8 cellular contexts compared by ENCODE assay signal in the genomic region with DNA sequence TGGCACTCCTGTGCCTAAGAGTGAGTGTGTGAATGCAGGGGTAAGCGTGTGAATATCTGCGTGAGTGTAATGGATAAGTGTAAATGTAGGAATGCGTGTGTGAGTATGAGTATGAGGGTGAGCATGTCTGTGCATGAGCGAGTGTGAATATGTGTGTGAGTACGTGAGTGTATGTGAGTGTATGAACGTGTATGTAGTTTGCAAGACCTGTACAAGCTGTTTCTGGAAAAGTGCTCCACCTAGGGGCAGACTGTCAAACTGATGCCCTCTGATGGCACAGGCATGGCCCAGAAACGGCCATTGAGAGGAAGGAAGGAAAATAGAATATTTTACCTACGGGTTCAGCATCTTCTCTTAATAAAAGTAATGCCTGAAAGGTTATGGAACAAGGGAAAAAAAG. TPM values are rescaled to one million over a fixed set of nuclear protein-coding genes. Genes with fewer than 3 reads are reported as not detected.
DNase-seq lines count a peak whose midpoint lies in the region; ATAC-seq, FAIRE-seq and TF ChIP-seq lines count a peak whose summit lies in the region.

No MANE protein-coding gene starts in this region.

- H2BK5ac ChIP-seq in H1 (ENCODE audit: low read depth, low read length): no peak overlapping the region

- H3K9me3 ChIP-seq in BE2C: peaks cover 1% of the 10 kb centered on the region
- H3K9me3 ChIP-seq in H1 (ENCODE audit: insufficient read depth in 2 of 2, low read depth in 1 of 2, low read length in 1 of 2): peaks cover under 1 to 3% of the 10 kb centered on the region in 2 experiments; a peak in 2 of 4 replicates

- H3K23ac ChIP-seq in H1 (ENCODE audit: insufficient read length): no peak overlapping the region

- no peak overlapping the region for H3K56ac ChIP-seq in H1 (replicated peaks; ENCODE audit: insufficient read length, low read depth, low read length)

- H3K4me2 ChIP-seq in H1 (ENCODE audit: insufficient read depth in 1 of 2, low read depth in 2 of 2, low read length in 2 of 2): no peak overlapping the region

- no peaks in the 10 kb centered on the region for H3K9me3 Mint-ChIP-seq in activated CD4-positive, alpha-beta memory T cell treated with anti-CD3 and anti-CD28 coated beads, Interleukin-2, amount 10 ng/mL, durations not matched to agents 7 days and 5 days
- H3K9me3 Mint-ChIP-seq in stimulated activated memory B cell treated with anti-CD40 and anti-IgM and Interleukin-4, amounts not matched to agents 10 μg/mL and 1 μg/mL and 100 μg/mL, for 72 hours: peaks cover under 1% of the 10 kb centered on the region

- no peaks in the 10 kb centered on the region for H3K27me3 ChIP-seq in BE2C
- H3K27me3 ChIP-seq in H1 (replicated peaks in 1 of 4; ENCODE audit: control insufficient read depth in 3 of 4, extremely low read depth in 1 of 4, insufficient read depth in 3 of 4, low read length in 3 of 4): no peaks in the 10 kb centered on the region

- H3K4me3 ChIP-seq in BE2C (ENCODE audit: low read depth, low read length): no peak overlapping the region
- no peak overlapping the region for H3K4me3 ChIP-seq in H1 (ENCODE audit: extremely low read depth in 1 of 4, insufficient read depth in 2 of 4, low read depth in 3 of 4, low read length in 4 of 4)

- no peak overlapping the region for H3K4me3 Mint-ChIP-seq in activated CD4-positive, alpha-beta memory T cell treated with anti-CD3 and anti-CD28 coated beads, Interleukin-2, amount 10 ng/mL, durations not matched to agents 7 days and 5 days
- H3K4me3 Mint-ChIP-seq in stimulated activated memory B cell treated with anti-CD40 and anti-IgM and Interleukin-4, amounts not matched to agents 10 μg/mL and 1 μg/mL and 100 μg/mL, for 72 hours: no peak overlapping the region

- no peak overlapping the region for H2BK120ac ChIP-seq in H1 (replicated peaks; ENCODE audit: low read depth, low read length)

- H3K18ac ChIP-seq in H1 (ENCODE audit: extremely low read depth, low read length): no peak overlapping the region

- no peak overlapping the region for H3K27ac ChIP-seq in H1 (ENCODE audit: low read depth, low read length)

- no peaks in the 10 kb centered on the region for H3K23me2 ChIP-seq in H1 (ENCODE audit: low read depth, low read length)

- H3K79me1 ChIP-seq in H1 (ENCODE audit: low read depth, low read length): no peaks in the 10 kb centered on the region

- H4K8ac ChIP-seq in H1 (ENCODE audit: extremely low read depth, insufficient read depth, low read length): no peak overlapping the region

- peak; percentile 60 to 67 for TF ChIP-seq RAD21 in H1 (IDR thresholded peaks at IDR 0.05 in 1 of 2, conservative IDR thresholded peaks at IDR 0.05 in 1 of 2; ENCODE audit: low read depth in 2 of 2, low read length in 2 of 2)

- peak; percentile 77 for FAIRE-seq in H1 (lab: Jason Lieb, UNC)

- no peak overlapping the region for H2BK12ac ChIP-seq in H1 (ENCODE audit: low read depth, low read length)

- H3K27me3 Mint-ChIP-seq in activated CD4-positive, alpha-beta memory T cell treated with anti-CD3 and anti-CD28 coated beads, Interleukin-2, amount 10 ng/mL, durations not matched to agents 7 days and 5 days: peaks cover 12% of the 10 kb centered on the region
- H3K27me3 Mint-ChIP-seq in stimulated activated memory B cell treated with anti-CD40 and anti-IgM and Interleukin-4, amounts not matched to agents 10 μg/mL and 1 μg/mL and 100 μg/mL, for 72 hours: no peaks in the 10 kb centered on the region

- no peak overlapping the region for H3K27ac Mint-ChIP-seq in activated CD4-positive, alpha-beta memory T cell treated with anti-CD3 and anti-CD28 coated beads, Interleukin-2, amount 10 ng/mL, durations not matched to agents 7 days and 5 days
- H3K27ac Mint-ChIP-seq in stimulated activated memory B cell treated with anti-CD40 and anti-IgM and Interleukin-4, amounts not matched to agents 10 μg/mL and 1 μg/mL and 100 μg/mL, for 72 hours: no peak overlapping the region

- peak; percentile 93 for TF ChIP-seq CTCF in BE2C (IDR thresholded peaks at IDR 0.05; ENCODE audit: low read depth, low read length)
- peak; percentile 68 to 89 (median 72) for TF ChIP-seq CTCF in H1 (IDR thresholded peaks at IDR 0.05; ENCODE audit: control extremely low read depth in 1 of 3, insufficient read depth in 1 of 3, low read depth in 1 of 3, low read length in 3 of 3)

- WGBS in H1 (ENCODE audit: extremely low coverage in 1 of 2, insufficient coverage in 1 of 2, insufficient read length in 1 of 2, insufficient replicate concordance in 2 of 2, low coverage in 1 of 2, low lambda C conversion rate in 2 of 2, missing lambda C conversion rate in 1 of 2), 2 experiments: 65 to 100% methylated on average over 4 to 8 of the region's 8 CpGs

- peaks cover 0 to 2% of the 10 kb centered on the region in 2 experiments for H4K20me1 ChIP-seq in H1 (replicated peaks in 1 of 2; ENCODE audit: control insufficient read depth in 1 of 2, insufficient read depth in 2 of 2, low read length in 2 of 2)

- no peaks in the 10 kb centered on the region for H3K36me3 Mint-ChIP-seq in activated CD4-positive, alpha-beta memory T cell treated with anti-CD3 and anti-CD28 coated beads, Interleukin-2, amount 10 ng/mL, durations not matched to agents 7 days and 5 days (ENCODE audit: low read depth)
- no peaks in the 10 kb centered on the region for H3K36me3 Mint-ChIP-seq in stimulated activated memory B cell treated with anti-CD40 and anti-IgM and Interleukin-4, amounts not matched to agents 10 μg/mL and 1 μg/mL and 100 μg/mL, for 72 hours

- H2BK20ac ChIP-seq in H1 (ENCODE audit: low read length): no peak overlapping the region

- no peak for TF ChIP-seq EP300 in H1 (IDR thresholded peaks at IDR 0.05; ENCODE audit: borderline replicate concordance in 1 of 2, low read depth in 2 of 2, low read length in 2 of 2)

- peak; percentile 71 for DNase-seq in BE2C
- DNase-seq in NCI-H82 (lab: John Stamatoyannopoulos, UW): peak; percentile 74
- DNase-seq in activated CD4-positive, alpha-beta memory T cell treated with anti-CD3 and anti-CD28 coated beads, Interleukin-2, amount 10 ng/mL, durations not matched to agents 7 days and 5 days: peak; percentile 74
- peak in 1 of 2 experiments; percentile 76 for DNase-seq in H1 (ENCODE audit: low read depth in 1 of 2, low spot score in 2 of 2)
- DNase-seq in mucosa of gallbladder (ENCODE audit: low spot score): peak; percentile 81

- POLR2A ChIA-PET in activated CD4-positive, alpha-beta memory T cell treated with anti-CD3 and anti-CD28 coated beads, Interleukin-2, amount 10 ng/mL, durations not matched to agents 7 days and 5 days (lab: Charles Lee): interaction anchor here (0.8 kb wide), 1 partner anchor 23 kb away, joined by 3 read pairs; no protein-coding TSS in a partner anchor
- POLR2A ChIA-PET in H1 (lab: Charles Lee; ENCODE audit: partially characterized antibody): no interaction called here

- no peak overlapping the region for H4K5ac ChIP-seq in H1 (ENCODE audit: insufficient read length, low read depth, low read length)

- H3K79me2 ChIP-seq in H1 (ENCODE audit: control insufficient read depth in 1 of 2, insufficient read depth in 2 of 2, low read length in 2 of 2): no peaks in the 10 kb centered on the region

- H3K4me1 ChIP-seq in BE2C (no peaks in the 10 kb centered on the region), H1 (replicated peaks in 1 of 4; ENCODE audit: control insufficient read depth in 3 of 4, insufficient read depth in 4 of 4, low read length in 3 of 4) (peaks cover 0 to 2% (median 0%) of the 10 kb centered on the region in 4 experiments; a peak in 2 of 7 replicates)

- H3K4ac ChIP-seq in H1 (replicated peaks; ENCODE audit: insufficient read length, low read depth, low read length): peak overlapping the region; percentile 23

- H2AK5ac ChIP-seq in H1 (ENCODE audit: low read depth, low read length): no peak overlapping the region

- H2BK15ac ChIP-seq in H1 (ENCODE audit: low read length): 0 out of 2 replicates have a peak overlapping the region, but pooled peaks have one; percentile 13

- no peak for TF ChIP-seq POLR2A in H1 (IDR thresholded peaks at IDR 0.05; ENCODE audit: control extremely low read depth in 1 of 2, low read depth in 2 of 2, low read length in 2 of 2)

- H3K4me1 Mint-ChIP-seq in activated CD4-positive, alpha-beta memory T cell treated with anti-CD3 and anti-CD28 coated beads, Interleukin-2, amount 10 ng/mL, durations not matched to agents 7 days and 5 days: peaks cover 5% of the 10 kb centered on the region
- H3K4me1 Mint-ChIP-seq in stimulated activated memory B cell treated with anti-CD40 and anti-IgM and Interleukin-4, amounts not matched to agents 10 μg/mL and 1 μg/mL and 100 μg/mL, for 72 hours: peaks cover 6% of the 10 kb centered on the region

- CTCF ChIA-PET in activated CD4-positive, alpha-beta memory T cell treated with anti-CD3 and anti-CD28 coated beads, Interleukin-2, amount 10 ng/mL, durations not matched to agents 7 days and 5 days (lab: Charles Lee): interaction anchor here (0.6 to 3.6 kb wide), 15 partner anchors 8 to 288 kb away, joined by 3 to 25 read pairs (median 5); a partner anchor contains a TSS
- CTCF ChIA-PET in H1 (lab: Charles Lee; ENCODE audit: partially characterized antibody): interaction anchor here (0.6 to 3.3 kb wide), 48 partner anchors 8 to 533 kb away, joined by 3 to 44 read pairs (median 4); a partner anchor contains a TSS

- H3K36me3 ChIP-seq in BE2C (peaks cover 1% of the 10 kb centered on the region), H1 (ENCODE audit: control insufficient read depth in 2 of 4, insufficient read depth in 4 of 4, low read length in 3 of 4) (no peaks in the 10 kb centered on the region)

- no peak overlapping the region for H3K14ac ChIP-seq in H1 (ENCODE audit: insufficient read length)

- H4K91ac ChIP-seq in H1 (replicated peaks; ENCODE audit: insufficient read length, low read length): no peak overlapping the region

- no peak overlapping the region for H2AFZ ChIP-seq in H1 (ENCODE audit: low read length)

- no peak overlapping the region for H3K9ac ChIP-seq in H1 (replicated peaks in 1 of 4; ENCODE audit: extremely low read depth in 1 of 4, low read depth in 3 of 4, low read length in 3 of 4)

- ATAC-seq in GM18867 (IDR thresholded peaks at IDR 0.05; ENCODE audit: unreplicated experiment): peak; percentile 99
- ATAC-seq in HG03095 (IDR thresholded peaks at IDR 0.05; ENCODE audit: unreplicated experiment): peak; percentile 93
- peak; percentile 73 for ATAC-seq in stimulated activated memory B cell treated with anti-CD40 and anti-IgM and Interleukin-4, amounts not matched to agents 10 μg/mL and 1 μg/mL and 100 μg/mL, for 72 hours

RNA-seq across cellular contexts. Expression of a gene that starts 24.4 kb away (rescaled TPM):
- polyA plus RNA-seq in BE2C (2012; ENCODE audit: insufficient read depth, insufficient read length, low read depth): 8.0 TPM
- total RNA-seq in activated CD4-positive, alpha-beta memory T cell treated with anti-CD3 and anti-CD28 coated beads, Interleukin-2, amount 10 ng/mL, durations not matched to agents 7 days and 5 days: 10 to 100 TPM; 69.5 to 72.4 TPM
- 5.4 and 7.2 TPM in 2 replicates for total RNA-seq in H1 (2021; fragmentation: NEBNext Ultra II Directional; extraction: Animal tissue kit (Norgen Biotek cat#: 25700))
- 2.0 and 2.7 TPM in 2 replicates for polyA plus RNA-seq in H1 (2011; rRNA removed)
- polyA plus RNA-seq in H1 (2011; cell fraction: cytosol; rRNA removed): 3.2 TPM
- 4.5 TPM for polyA plus RNA-seq in H1 (2011; cell fraction: nucleus; rRNA removed)
- polyA plus RNA-seq in H1 (2012, experiment 1 of 2): 3.9 to 4.5 TPM (median 4.0 TPM) in 4 replicates
- 0.71 TPM for polyA plus RNA-seq in H1 (2012, experiment 2 of 2)
- polyA plus RNA-seq in H1 (2013, experiment 1 of 2): 4.5 TPM
- 4.0 TPM for polyA plus RNA-seq in H1 (2013, experiment 2 of 2)
- polyA minus RNA-seq in H1 (2011; rRNA and poly(A)+ RNA removed): 7.5 and 9.2 TPM in 2 replicates
- 4.3 TPM for polyA minus RNA-seq in H1 (2011; cell fraction: cytosol; rRNA and poly(A)+ RNA removed)
- 16.0 TPM for polyA minus RNA-seq in H1 (2011; cell fraction: nucleus; rRNA and poly(A)+ RNA removed)
- total RNA-seq in mucosa of gallbladder: 34.1 TPM
